In genomic region chr5:65803699-65804426, GRCh38 we compare ENCODE assay signal across 16 cellular contexts.
DNase-seq lines count a peak whose midpoint lies in the region; ATAC-seq, FAIRE-seq and TF ChIP-seq lines count a peak whose summit lies in the region.
"Had no signal": no experiment of that assay in that cellular context is flagged by ENCODE, and none has a peak within 500 bp of the region (broad histone marks: within the 10 kb centered on the region; RNA-seq: fewer than 3 reads in every experiment).

No MANE protein-coding gene starts in this region.

- DNase-seq in activated T-cell treated with anti-CD3 and anti-CD28 coated beads, Interleukin-2, amount 50 U/mL, for 24 hours = peak; percentile 42
- no peak for DNase-seq in activated T-cell treated with anti-CD3 and anti-CD28 coated beads for 4 hours
- peak; percentile 35 for DNase-seq in RCC 7860 (ENCODE audit: low spot score)
- peak; percentile 86 for DNase-seq in amniotic epithelial cell (ENCODE audit: low read depth)
- DNase-seq in A673 (ENCODE audit: low spot score) = no peak
- no peak for DNase-seq in NCI-H1417 treated with DMSO at 0.1 percent for 48 hours (lab: John Stamatoyannopoulos, UW)
- DNase-seq: activated effector memory CD4-positive, alpha-beta T cell treated with Interleukin-2 at 50 U/mL for 16 hours; colonic mucosa; HCEC 1CT; NCI-H1436 treated with DMSO at 0.1 percent for 48 hours; NCI-H524; SHP77 had no signal

- no TSS peak for BruUV-seq in A673 (replicated peaks; lab: Mats Ljungman, UMichigan)

- H3K27ac ChIP-seq in A673 (ENCODE audit: low read depth, low read length, poor library complexity, severe bottlenecking) = no peak overlapping the region
- H3K27ac ChIP-seq: colonic mucosa, parathyroid adenoma had no signal

- peak overlapping the region; percentile 8 for H3K4me3 Mint-ChIP-seq in activated T-cell treated with anti-CD3 and anti-CD28 coated beads, Interleukin-2, amount 50 U/mL, for 24 hours
- peak overlapping the region; percentile 56 for H3K4me3 Mint-ChIP-seq in stimulated activated naive CD8-positive, alpha-beta T cell treated with anti-CD3 and anti-CD28 coated beads, Interleukin-15, Interleukin-2, amounts not matched to agents 100 ng/mL and 50 ng/mL, for 24 hours

- H3K4me3 ChIP-seq in A673 (ENCODE audit: low read depth, low read length, poor library complexity, severe bottlenecking) = no peak overlapping the region
- H3K4me3 ChIP-seq: colonic mucosa had no signal

- peaks cover 58% of the 10 kb centered on the region for H3K36me3 Mint-ChIP-seq in activated T-cell treated with anti-CD3 and anti-CD28 coated beads, Interleukin-2, amount 50 U/mL, for 24 hours (ENCODE audit: low read depth)
- peaks cover 52% of the 10 kb centered on the region for H3K36me3 Mint-ChIP-seq in stimulated activated naive CD8-positive, alpha-beta T cell treated with anti-CD3 and anti-CD28 coated beads, Interleukin-15, Interleukin-2, amounts not matched to agents 100 ng/mL and 50 ng/mL, for 24 hours (ENCODE audit: low read depth)

- CTCF ChIA-PET in A673 (lab: Charles Lee) = no interaction called here

- POLR2A ChIA-PET in A673 (lab: Charles Lee; ENCODE audit: low non-redundant PET) = no interaction called here

- no peaks in the 10 kb centered on the region for H3K4me1 ChIP-seq in A673 (ENCODE audit: insufficient read depth, low read length, poor library complexity, severe bottlenecking)
- H3K4me1 ChIP-seq: colonic mucosa, parathyroid adenoma had no signal

- no peak for TF ChIP-seq CTCF in A673 (conservative IDR thresholded peaks at IDR 0.05; ENCODE audit: low read depth, low read length)

- no peaks in the 10 kb centered on the region for H3K27me3 Mint-ChIP-seq in activated T-cell treated with anti-CD3 and anti-CD28 coated beads, Interleukin-2, amount 50 U/mL, for 24 hours
- H3K27me3 Mint-ChIP-seq in stimulated activated naive CD8-positive, alpha-beta T cell treated with anti-CD3 and anti-CD28 coated beads, Interleukin-15, Interleukin-2, amounts not matched to agents 100 ng/mL and 50 ng/mL, for 24 hours = no peaks in the 10 kb centered on the region

- FAIRE-seq in RCC 7860 (lab: Jason Lieb, UNC) = peak; percentile 63
- FAIRE-seq: GM12891 had no signal

- H3K4me1 Mint-ChIP-seq in activated T-cell treated with anti-CD3 and anti-CD28 coated beads, Interleukin-2, amount 50 U/mL, for 24 hours (ENCODE audit: low read depth) = peaks cover 30% of the 10 kb centered on the region
- peaks cover 33% of the 10 kb centered on the region for H3K4me1 Mint-ChIP-seq in stimulated activated naive CD8-positive, alpha-beta T cell treated with anti-CD3 and anti-CD28 coated beads, Interleukin-15, Interleukin-2, amounts not matched to agents 100 ng/mL and 50 ng/mL, for 24 hours (ENCODE audit: low read depth)

- H3K9me3 ChIP-seq in A673 (ENCODE audit: low read depth, low read length, poor library complexity, severe bottlenecking) = peaks cover 15% of the 10 kb centered on the region
- H3K9me3 ChIP-seq: colonic mucosa had no signal

- H3K9me3 Mint-ChIP-seq in activated T-cell treated with anti-CD3 and anti-CD28 coated beads, Interleukin-2, amount 50 U/mL, for 24 hours = peaks cover 5% of the 10 kb centered on the region
- no peaks in the 10 kb centered on the region for H3K9me3 Mint-ChIP-seq in stimulated activated naive CD8-positive, alpha-beta T cell treated with anti-CD3 and anti-CD28 coated beads, Interleukin-15, Interleukin-2, amounts not matched to agents 100 ng/mL and 50 ng/mL, for 24 hours

- ATAC-seq in HG02798 (IDR thresholded peaks at IDR 0.05; ENCODE audit: poor library complexity, unreplicated experiment) = no peak

- intact Hi-C loops in A673 (cut with micrococcal nuclease; ENCODE audit: unreplicated experiment) = no loop called here

- peaks cover 7% of the 10 kb centered on the region for H3K36me3 ChIP-seq in A673 (ENCODE audit: insufficient read depth, low read length, poor library complexity, severe bottlenecking)
- H3K36me3 ChIP-seq: colonic mucosa had no signal

- no peaks in the 10 kb centered on the region for H3K27me3 ChIP-seq in A673 (replicated peaks; ENCODE audit: insufficient read depth, low read depth, low read length, poor library complexity)
- H3K27me3 ChIP-seq: colonic mucosa had no signal

- peak overlapping the region; percentile 41 for H3K27ac Mint-ChIP-seq in activated T-cell treated with anti-CD3 and anti-CD28 coated beads, Interleukin-2, amount 50 U/mL, for 24 hours
- H3K27ac Mint-ChIP-seq in stimulated activated naive CD8-positive, alpha-beta T cell treated with anti-CD3 and anti-CD28 coated beads, Interleukin-15, Interleukin-2, amounts not matched to agents 100 ng/mL and 50 ng/mL, for 24 hours = peak overlapping the region; percentile 69

Comparison
In these comparisons a context has a peak if more than half of its experiments do, and no peak if none do; other contexts are left out.
1. DNase-seq: peak in activated T-cell treated with anti-CD3 and anti-CD28 coated beads, Interleukin-2, amount 50 U/mL, for 24 hours (single experiment), RCC 7860 (single experiment) and amniotic epithelial cell (single experiment); none in activated T-cell treated with anti-CD3 and anti-CD28 coated beads for 4 hours (single experiment), A673 (single experiment) and NCI-H1417 treated with DMSO at 0.1 percent for 48 hours (single experiment).